In the genomic region with DNA sequence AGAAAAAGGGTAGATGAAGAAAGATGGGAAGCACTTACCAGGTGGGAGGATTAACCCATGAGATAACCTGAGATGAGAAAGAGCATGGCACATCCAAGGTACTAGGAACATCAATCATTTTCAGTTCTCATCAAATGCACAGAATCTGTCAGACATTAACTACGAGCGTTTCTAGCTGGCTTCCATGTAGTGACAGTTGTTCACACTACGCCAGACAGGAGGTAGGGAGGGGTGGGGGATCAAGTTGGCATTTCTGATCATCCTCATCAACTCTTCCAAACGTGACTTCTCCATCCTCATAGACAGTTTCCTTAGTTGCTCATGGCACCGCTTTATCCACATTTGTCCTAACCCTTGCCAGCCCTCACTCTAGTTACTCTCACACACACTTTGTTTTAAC, we compare ENCODE assay signal across 27 cellular contexts.
"Had no signal": no experiment of that assay in that cellular context is flagged by ENCODE, and none has a peak within 500 bp of the region (broad histone marks: within the 10 kb centered on the region; RNA-seq: fewer than 3 reads in every experiment).

No MANE protein-coding gene starts in this region.

- H3K27ac ChIP-seq: coronary artery, epithelial cell of prostate, esophagus muscularis mucosa, esophagus squamous epithelium, foreskin keratinocyte, gastrocnemius medialis, gastroesophageal sphincter, heart left ventricle, heart right ventricle had no signal

- H3K9me3 ChIP-seq: esophagus squamous epithelium, gastrocnemius medialis, gastroesophageal sphincter, heart left ventricle had no signal

- H3K4me1 Mint-ChIP-seq: endodermal cell had no signal

- H3K27me3 ChIP-seq: esophagus muscularis mucosa, esophagus squamous epithelium, foreskin keratinocyte, gastrocnemius medialis, gastroesophageal sphincter, heart right ventricle had no signal

- H3K27ac Mint-ChIP-seq: dendritic cell treated with granulocyte-macrophage colony-stimulating factor and Interleukin-4, amounts not matched to agents 40 ng/mL and 50 ng/mL, for 4 days; effector memory CD8-positive, alpha-beta T cell; endodermal cell had no signal

- H3K4me3 Mint-ChIP-seq: dendritic cell treated with granulocyte-macrophage colony-stimulating factor and Interleukin-4, amounts not matched to agents 40 ng/mL and 50 ng/mL, for 4 days; effector memory CD8-positive, alpha-beta T cell; endodermal cell had no signal

- H3K27me3 Mint-ChIP-seq: dendritic cell treated with granulocyte-macrophage colony-stimulating factor and Interleukin-4, amounts not matched to agents 40 ng/mL and 50 ng/mL, for 4 days had no signal

- H3K36me3 ChIP-seq: esophagus muscularis mucosa, esophagus squamous epithelium, gastrocnemius medialis, gastroesophageal sphincter, heart left ventricle, heart right ventricle had no signal

- FAIRE-seq: colon, endometrium, endothelial cell of umbilical vein, frontal cortex had no signal

- DNase-seq: cerebellar nuclear complex; cortex of kidney; dermis blood vessel endothelial cell; effector CD4-positive, alpha-beta T cell; effector CD8-positive, alpha-beta T cell; effector memory CD4-positive, alpha-beta T cell; effector memory CD8-positive, alpha-beta T cell; endodermal cell; erythroblast; esophagus squamous epithelium; foreskin fibroblast; foreskin keratinocyte; foreskin melanocyte; gastrocnemius medialis; glutamatergic neuron; head of caudate nucleus; heart left ventricle; heart right ventricle had no signal

- H3K4me3 ChIP-seq: coronary artery, esophagus muscularis mucosa, esophagus squamous epithelium, gastrocnemius medialis, gastroesophageal sphincter, heart left ventricle, heart right ventricle had no signal

- H3K4me1 ChIP-seq: esophagus muscularis mucosa, esophagus squamous epithelium, gastrocnemius medialis, gastroesophageal sphincter, heart left ventricle, heart right ventricle had no signal
